In the genomic region with DNA sequence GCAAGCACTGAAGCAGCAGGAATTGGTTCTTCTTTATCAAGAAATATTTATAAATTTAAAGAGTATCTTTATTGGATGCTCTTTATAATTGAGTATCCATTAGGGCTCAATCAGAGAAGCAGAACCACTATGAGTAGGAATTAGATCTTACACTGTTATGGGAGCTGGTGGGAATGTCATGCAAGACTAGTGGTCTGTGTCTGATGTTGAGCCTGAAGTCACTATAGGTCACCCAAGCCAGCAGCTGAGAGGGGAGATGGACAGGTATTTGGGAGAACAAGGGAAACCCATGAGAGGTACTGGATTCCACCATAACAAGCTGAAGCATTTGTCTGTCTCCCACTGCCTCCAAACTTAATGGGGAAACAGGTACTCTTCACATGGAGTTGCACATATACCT, we compare ENCODE assay signal across 2 cellular contexts.
TF ChIP-seq lines count a peak whose summit lies in the region.

No MANE protein-coding gene starts in this region.

TF ChIP-seq in A549, 52 proteins besides CTCF, POLR2A, EP300 and RAD21 (continued from another document):
- TF ChIP-seq POLR2AphosphoS2 (conservative IDR thresholded peaks at IDR 0.05; ENCODE audit: low read length) (no peak), TFCP2L1 (CRISPR knock-in tag; IDR thresholded peaks at IDR 0.05) (no peak), HEYL (CRISPR knock-in tag; IDR thresholded peaks at IDR 0.05) (no peak), PHF8 (IDR thresholded peaks at IDR 0.05; ENCODE audit: borderline replicate concordance, low read depth) (no peak), MAZ (IDR thresholded peaks at IDR 0.05; ENCODE audit: borderline replicate concordance, low read depth, low read length) (no peak), GATA3 (IDR thresholded peaks at IDR 0.05; ENCODE audit: borderline replicate concordance) (no peak), MAX (IDR thresholded peaks at IDR 0.05) (no peak), ESRRA (IDR thresholded peaks at IDR 0.05; ENCODE audit: borderline replicate concordance, low read length) (no peak), ZNF302 (CRISPR knock-in tag; IDR thresholded peaks at IDR 0.05) (no peak), HOXA7 (CRISPR knock-in tag; IDR thresholded peaks at IDR 0.05) (no peak), NR3C1 (IDR thresholded peaks at IDR 0.05) (no peak), EHF (CRISPR knock-in tag; IDR thresholded peaks at IDR 0.05) (no peak), JUN (IDR thresholded peaks at IDR 0.05) (no peak), FOSL2 (IDR thresholded peaks at IDR 0.05) (no peak), FOSL2 (CRISPR knock-in tag; IDR thresholded peaks at IDR 0.05) (no peak)
- TF ChIP-seq, protein P1, sequence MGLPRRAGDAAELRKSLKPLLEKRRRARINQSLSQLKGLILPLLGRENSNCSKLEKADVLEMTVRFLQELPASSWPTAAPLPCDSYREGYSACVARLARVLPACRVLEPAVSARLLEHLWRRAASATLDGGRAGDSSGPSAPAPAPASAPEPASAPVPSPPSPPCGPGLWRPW (IDR thresholded peaks at IDR 0.05), result no peak
- TF ChIP-seq, protein P2, sequence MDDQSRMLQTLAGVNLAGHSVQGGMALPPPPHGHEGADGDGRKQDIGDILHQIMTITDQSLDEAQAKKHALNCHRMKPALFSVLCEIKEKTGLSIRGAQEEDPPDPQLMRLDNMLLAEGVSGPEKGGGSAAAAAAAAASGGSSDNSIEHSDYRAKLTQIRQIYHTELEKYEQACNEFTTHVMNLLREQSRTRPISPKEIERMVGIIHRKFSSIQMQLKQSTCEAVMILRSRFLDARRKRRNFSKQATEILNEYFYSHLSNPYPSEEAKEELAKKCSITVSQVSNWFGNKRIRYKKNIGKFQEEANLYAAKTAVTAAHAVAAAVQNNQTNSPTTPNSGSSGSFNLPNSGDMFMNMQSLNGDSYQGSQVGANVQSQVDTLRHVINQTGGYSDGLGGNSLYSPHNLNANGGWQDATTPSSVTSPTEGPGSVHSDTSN (IDR thresholded peaks at IDR 0.05), result no peak

TF ChIP-seq in IMR-90, 13 proteins besides CTCF, POLR2A, EP300 and RAD21 (continued from another document):
- TF ChIP-seq CEBPB (IDR thresholded peaks at IDR 0.05; ENCODE audit: low read depth, low read length), result no peak
- TF ChIP-seq MAFK (IDR thresholded peaks at IDR 0.05; ENCODE audit: low read depth, low read length), result no peak
- no peak for TF ChIP-seq SMC3 (IDR thresholded peaks at IDR 0.05; ENCODE audit: low read depth, low read length)
- TF ChIP-seq ELK1 (IDR thresholded peaks at IDR 0.05; ENCODE audit: borderline replicate concordance, low read depth, low read length), result no peak
- TF ChIP-seq, protein P3, sequence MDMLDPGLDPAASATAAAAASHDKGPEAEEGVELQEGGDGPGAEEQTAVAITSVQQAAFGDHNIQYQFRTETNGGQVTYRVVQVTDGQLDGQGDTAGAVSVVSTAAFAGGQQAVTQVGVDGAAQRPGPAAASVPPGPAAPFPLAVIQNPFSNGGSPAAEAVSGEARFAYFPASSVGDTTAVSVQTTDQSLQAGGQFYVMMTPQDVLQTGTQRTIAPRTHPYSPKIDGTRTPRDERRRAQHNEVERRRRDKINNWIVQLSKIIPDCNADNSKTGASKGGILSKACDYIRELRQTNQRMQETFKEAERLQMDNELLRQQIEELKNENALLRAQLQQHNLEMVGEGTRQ (IDR thresholded peaks at IDR 0.05; ENCODE audit: low read depth, low read length), result no peak
- no peak for TF ChIP-seq RFX5 (IDR thresholded peaks at IDR 0.05; ENCODE audit: low read depth, low read length)
TF ChIP-seq in IMR-90: peak in this region for 0.
